In genomic region chr20:63946986-63947637, GRCh38 we compare ENCODE assay signal across 13 cellular contexts. TPM values are rescaled to one million over a fixed set of nuclear protein-coding genes. Genes with fewer than 3 reads are reported as not detected.
DNase-seq lines count a peak whose midpoint lies in the region; ATAC-seq, FAIRE-seq and TF ChIP-seq lines count a peak whose summit lies in the region.
"Had no signal": no experiment of that assay in that cellular context is flagged by ENCODE, and none has a peak within 500 bp of the region (broad histone marks: within the 10 kb centered on the region; RNA-seq: fewer than 3 reads in every experiment).

No MANE protein-coding gene starts in this region.

- H3K27ac Mint-ChIP-seq in activated naive CD4-positive, alpha-beta T cell treated with anti-CD3 and anti-CD28 coated beads, Interleukin-2, amount 10 ng/mL, durations not matched to agents 7 days and 5 days = peak overlapping the region; percentile 63

- TF ChIP-seq EP300 in K562 (IDR thresholded peaks at IDR 0.05; ENCODE audit: low read length) = no peak

- intact Hi-C loops in K562 (cut with micrococcal nuclease) = no loop called here

- H3K9me3 Mint-ChIP-seq in activated naive CD4-positive, alpha-beta T cell treated with anti-CD3 and anti-CD28 coated beads, Interleukin-2, amount 10 ng/mL, durations not matched to agents 7 days and 5 days = peaks cover 2% of the 10 kb centered on the region

- TF ChIP-seq RAD21 in K562 (CRISPR knock-in tag; conservative IDR thresholded peaks at IDR 0.05 in 1 of 2, IDR thresholded peaks at IDR 0.05 in 1 of 2) = no peak

- H3K4me1 Mint-ChIP-seq in activated naive CD4-positive, alpha-beta T cell treated with anti-CD3 and anti-CD28 coated beads, Interleukin-2, amount 10 ng/mL, durations not matched to agents 7 days and 5 days = peaks cover 43% of the 10 kb centered on the region

- no peak for FAIRE-seq in K562 (lab: Jason Lieb, UNC)
- no peak for FAIRE-seq in GM19239 (lab: Jason Lieb, UNC)
- FAIRE-seq: small intestine had no signal

- H3K79me2 ChIP-seq in K562 (ENCODE audit: control insufficient read depth, insufficient read depth, low read length) = peaks cover 69% of the 10 kb centered on the region

- peaks cover 12% of the 10 kb centered on the region for H3K36me3 Mint-ChIP-seq in activated naive CD4-positive, alpha-beta T cell treated with anti-CD3 and anti-CD28 coated beads, Interleukin-2, amount 10 ng/mL, durations not matched to agents 7 days and 5 days

- H3K27ac ChIP-seq in K562 (ENCODE audit: extremely low read depth, low read depth, low read length) (no peak overlapping the region), lung (ENCODE audit: low read depth in 1 of 2, low read length in 1 of 2) (peak overlapping the region; percentile 2 to 24), thymus (ENCODE audit: low read depth) (peak overlapping the region; percentile 19)

- TF ChIP-seq POLR2A in K562 (conservative IDR thresholded peaks at IDR 0.05) = no peak

- in situ Hi-C loops in K562 (cut with MboI) = no loop called here

- peaks cover 19% of the 10 kb centered on the region for H3K9me1 ChIP-seq in K562 (ENCODE audit: control insufficient read depth, insufficient read depth, low read length)

- BruUV-seq in K562 (replicated peaks; lab: Mats Ljungman, UMichigan) = no TSS peak

- peak overlapping the region in 1 of 2 experiments; percentile 77; a peak in 2 of 4 replicates for H3K9ac ChIP-seq in K562 (ENCODE audit: insufficient read depth in 1 of 2, low read depth in 2 of 2, low read length in 2 of 2)

- no peak overlapping the region for H3K4me2 ChIP-seq in K562 (ENCODE audit: insufficient read depth, low read length)

- H3K27me3 ChIP-seq in K562 (ENCODE audit: control insufficient read depth in 2 of 2, insufficient read depth in 2 of 2, low read length in 2 of 2) (no peaks in the 10 kb centered on the region), lung (ENCODE audit: control insufficient read depth, insufficient read depth) (no peaks in the 10 kb centered on the region), thymus (ENCODE audit: control insufficient read depth, insufficient read depth) (no peaks in the 10 kb centered on the region)
- H3K27me3 ChIP-seq: body of pancreas had no signal

- H3K36me3 ChIP-seq in K562 (ENCODE audit: control insufficient read depth, insufficient read depth, low read length) = peaks cover 66% of the 10 kb centered on the region; the same call in 2 of the 3 replicates
- peaks cover 7 to 34% of the 10 kb centered on the region in 2 donors for H3K36me3 ChIP-seq in lung (ENCODE audit: control insufficient read depth in 2 of 2, insufficient read depth in 2 of 2, low read length in 2 of 2)
- H3K36me3 ChIP-seq in thymus (ENCODE audit: control insufficient read depth, insufficient read depth) = peaks cover 41% of the 10 kb centered on the region

- H4K20me1 ChIP-seq in K562 (replicated peaks; ENCODE audit: control insufficient read depth, insufficient read depth, low read length) = peaks cover 68% of the 10 kb centered on the region

- no peaks in the 10 kb centered on the region for H3K27me3 Mint-ChIP-seq in activated naive CD4-positive, alpha-beta T cell treated with anti-CD3 and anti-CD28 coated beads, Interleukin-2, amount 10 ng/mL, durations not matched to agents 7 days and 5 days

- no peak overlapping the region for H3K4me3 Mint-ChIP-seq in activated naive CD4-positive, alpha-beta T cell treated with anti-CD3 and anti-CD28 coated beads, Interleukin-2, amount 10 ng/mL, durations not matched to agents 7 days and 5 days

- ATAC-seq in K562 = no peak
- ATAC-seq in lung (ENCODE audit: insufficient read depth, low FRiP score) = no peak
- ATAC-seq: body of pancreas had no signal

- no peak overlapping the region for H3K4me3 ChIP-seq in K562
- H3K4me3 ChIP-seq in lung = no peak overlapping the region
- no peak overlapping the region for H3K4me3 ChIP-seq in thymus (ENCODE audit: low read length)
- H3K4me3 ChIP-seq: body of pancreas had no signal

- 88% methylated on average over 9 of the region's 15 CpGs for WGBS in K562 (ENCODE audit: insufficient coverage, low coverage, missing lambda C conversion rate)
- WGBS in lung, 2 donors = 82 to 86% methylated on average over 15 of the region's 15 CpGs
- 89% methylated on average over 15 of the region's 15 CpGs for WGBS in thymus

- POLR2A ChIA-PET in K562 (lab: Yijun Ruan, JAX) = interaction anchor here (0.7 kb wide), 1 partner anchor 165 kb away, joined by 3 read pairs; no protein-coding TSS in a partner anchor

- H3K4me1 ChIP-seq in K562 (replicated peaks in 1 of 2; ENCODE audit: control insufficient read depth in 2 of 2, insufficient read depth in 2 of 2, low read length in 2 of 2) = peaks cover 26 to 92% of the 10 kb centered on the region in 2 experiments
- H3K4me1 ChIP-seq in lung (ENCODE audit: control insufficient read depth in 2 of 2, insufficient read depth in 2 of 2, low read length in 2 of 2) = peaks cover 4 to 51% of the 10 kb centered on the region in 2 donors
- H3K4me1 ChIP-seq in thymus (ENCODE audit: control insufficient read depth, insufficient read depth, low read length) = peaks cover 21% of the 10 kb centered on the region

- CTCF ChIA-PET in activated naive CD4-positive, alpha-beta T cell treated with anti-CD3 and anti-CD28 coated beads, Interleukin-2, amount 10 ng/mL, durations not matched to agents 7 days and 5 days (lab: Charles Lee) = no interaction called here
- CTCF ChIA-PET in K562 (lab: Yijun Ruan, JAX; ENCODE audit: low intra/inter-chr PET ratio) = no interaction called here

- H3K9me3 ChIP-seq in K562 (replicated peaks; ENCODE audit: control insufficient read depth, insufficient read depth, low read depth, low read length) (no peaks in the 10 kb centered on the region), lung (ENCODE audit: control insufficient read depth in 2 of 2, insufficient read depth in 1 of 2, low read length in 1 of 2) (no peaks in the 10 kb centered on the region), thymus (ENCODE audit: control insufficient read depth) (no peaks in the 10 kb centered on the region)
- H3K9me3 ChIP-seq: body of pancreas had no signal

- H2AFZ ChIP-seq in K562 (ENCODE audit: low read depth, low read length) = no peak overlapping the region

- DNase-seq in activated naive CD4-positive, alpha-beta T cell treated with anti-CD3 and anti-CD28 coated beads, Interleukin-2, amount 10 ng/mL, durations not matched to agents 7 days and 5 days = no peak
- no peak for DNase-seq in activated naive CD4-positive, alpha-beta T cell (lab: John Stamatoyannopoulos, UW)
- DNase-seq in K562 (ENCODE audit: extremely low read depth in 1 of 4, low spot score in 3 of 4) = no peak
- DNase-seq in lung (ENCODE audit: low spot score) = no peak
- DNase-seq in stimulated activated CD4-positive, alpha-beta T cell treated with anti-CD3 and anti-CD28 coated beads, Interleukin-12 subunit alpha, Interleukin-12 subunit beta, amount 100 ng/mL, for 4 hours = no peak
- DNase-seq in GM19239 (ENCODE audit: insufficient read length, low spot score) = no peak
- no peak for DNase-seq in MV-4-11 (lab: John Stamatoyannopoulos, UW)
- DNase-seq: activated CD4-positive, alpha-beta T cell treated with anti-CD3 and anti-CD28 coated beads for 4 hours; AML-193; NCI-H146; small intestine had no signal

- TF ChIP-seq CTCF in K562 (IDR thresholded peaks at IDR 0.05 in 2 of 3, conservative IDR thresholded peaks at IDR 0.05 in 1 of 3; ENCODE audit: insufficient read depth in 2 of 3, low read depth in 1 of 3, low read length in 3 of 3) (no peak), lung (IDR thresholded peaks at IDR 0.05; ENCODE audit: control extremely low read depth, extremely low read depth) (no peak)

RNA-seq across cellular contexts. Expression of gene UCKL1, which starts 9.1 kb away (rescaled TPM):
- total RNA-seq in K562 (2011; cell fraction: chromatin; rRNA removed; ENCODE audit: low replicate concordance) = 103 and 254 TPM in 2 replicates
- 128 and 153 TPM in 2 replicates for total RNA-seq in K562 (2011; cell fraction: nucleolus; rRNA removed)
- total RNA-seq in K562 (2011; cell fraction: nucleoplasm; rRNA removed) = 102 and 113 TPM in 2 replicates
- total RNA-seq in K562 (2014; rRNA removed) (28.5 and 36.8 TPM in 2 replicates), K562 (2014; rRNA removed; fragmentation: Illumina TruSeq; extraction: Trizol) (7.9 and 10.8 TPM in 2 replicates), K562 (2015; rRNA removed; fragmentation: Illumina TruSeq; extraction: Trizol) (21.5 and 24.1 TPM in 2 replicates), K562 (2021) (46.1 and 52.8 TPM in 2 replicates), lung (10 to 100 TPM; 33.6 to 42.7 TPM)
- polyA plus RNA-seq in K562 (2011; rRNA removed) (26.9 and 40.4 TPM in 2 replicates), K562 (2014; fragmentation: Illumina TruSeq; extraction: Trizol) (24.2 and 36.6 TPM in 2 replicates), K562 (2014; fragmentation: Nextera tagmentation; extraction: Ambion mirVana) (1 to 10 TPM; 3.1 to 6.6 TPM), K562 (2014; rRNA removed) (49.0 and 57.1 TPM in 2 replicates), lung (10 to 100 TPM; 34.8 to 37.5 TPM), thymus (51.8 TPM)
- 35.2 and 67.5 TPM in 2 replicates for polyA plus RNA-seq in K562 (2011; cell fraction: cytosol; rRNA removed)
- polyA plus RNA-seq in K562 (2011; cell fraction: nucleus; rRNA removed) = 185 and 221 TPM in 2 replicates
- polyA plus RNA-seq in K562 (2012) = 35.3 and 54.9 TPM in 2 replicates
- polyA minus RNA-seq in K562 (2011; rRNA and poly(A)+ RNA removed) = 14.0 and 18.9 TPM in 2 replicates
- 20.3 and 21.6 TPM in 2 replicates for polyA minus RNA-seq in K562 (2011; cell fraction: cytosol; rRNA and poly(A)+ RNA removed)
- 40.1 and 51.8 TPM in 2 replicates for polyA minus RNA-seq in K562 (2011; cell fraction: nucleus; rRNA and poly(A)+ RNA removed)

RNA-seq across cellular contexts. Expression of gene ZNF512B, which starts 22.6 kb away (rescaled TPM):
- total RNA-seq in K562 (2011; cell fraction: chromatin; rRNA removed; ENCODE audit: low replicate concordance) = 14.5 and 45.8 TPM in 2 replicates
- total RNA-seq in K562 (2011; cell fraction: nucleolus; rRNA removed) = 23.8 and 25.5 TPM in 2 replicates
- total RNA-seq in K562 (2011; cell fraction: nucleoplasm; rRNA removed) = 15.2 and 19.3 TPM in 2 replicates
- 13.5 and 17.2 TPM in 2 replicates for total RNA-seq in K562 (2014; rRNA removed)
- 3.2 and 3.8 TPM in 2 replicates for total RNA-seq in K562 (2014; rRNA removed; fragmentation: Illumina TruSeq; extraction: Trizol)
- 11.2 and 11.3 TPM in 2 replicates for total RNA-seq in K562 (2015; rRNA removed; fragmentation: Illumina TruSeq; extraction: Trizol)
- 24.9 and 27.8 TPM in 2 replicates for total RNA-seq in K562 (2021)
- polyA plus RNA-seq in K562 (2011; rRNA removed) = 3.9 and 4.2 TPM in 2 replicates
- 4.1 and 9.7 TPM in 2 replicates for polyA plus RNA-seq in K562 (2011; cell fraction: cytosol; rRNA removed)
- 29.4 and 48.2 TPM in 2 replicates for polyA plus RNA-seq in K562 (2011; cell fraction: nucleus; rRNA removed)
- 14.3 and 16.2 TPM in 2 replicates for polyA plus RNA-seq in K562 (2012)
- polyA plus RNA-seq in K562 (2014; fragmentation: Illumina TruSeq; extraction: Trizol) = 8.2 and 14.9 TPM in 2 replicates
- under 1 TPM; 0.01 to 0.03 TPM for polyA plus RNA-seq in K562 (2014; fragmentation: Nextera tagmentation; extraction: Ambion mirVana)
- 13.0 and 16.5 TPM in 2 replicates for polyA plus RNA-seq in K562 (2014; rRNA removed)
- 1.1 and 2.7 TPM in 2 replicates for polyA minus RNA-seq in K562 (2011; rRNA and poly(A)+ RNA removed)
- polyA minus RNA-seq in K562 (2011; cell fraction: cytosol; rRNA and poly(A)+ RNA removed) = 6.3 and 8.5 TPM in 2 replicates
- 6.7 and 6.9 TPM in 2 replicates for polyA minus RNA-seq in K562 (2011; cell fraction: nucleus; rRNA and poly(A)+ RNA removed)
- 10 to 100 TPM; 10.7 to 18.9 TPM for total RNA-seq in lung
- 10 to 100 TPM in 1 of 2 donors, 1 to 10 TPM in 1; 8.7 to 13.0 TPM for polyA plus RNA-seq in lung
- polyA plus RNA-seq in thymus = 13.4 TPM

RNA-seq across cellular contexts. Expression of gene SAMD10, which starts 32.3 kb away (rescaled TPM):
- 3.5 and 12.3 TPM in 2 replicates for total RNA-seq in K562 (2011; cell fraction: chromatin; rRNA removed; ENCODE audit: low replicate concordance)
- total RNA-seq in K562 (2011; cell fraction: nucleolus; rRNA removed) = 7.8 and 11.8 TPM in 2 replicates
- total RNA-seq in K562 (2011; cell fraction: nucleoplasm; rRNA removed) = 5.1 and 7.5 TPM in 2 replicates
- 4.8 and 9.8 TPM in 2 replicates for total RNA-seq in K562 (2014; rRNA removed)
- total RNA-seq in K562 (2014; rRNA removed; fragmentation: Illumina TruSeq; extraction: Trizol) = 0.95 and 1.1 TPM in 2 replicates
- 3.5 and 4.8 TPM in 2 replicates for total RNA-seq in K562 (2015; rRNA removed; fragmentation: Illumina TruSeq; extraction: Trizol)
- 12.1 and 15.2 TPM in 2 replicates for total RNA-seq in K562 (2021)
- 3.9 and 6.8 TPM in 2 replicates for polyA plus RNA-seq in K562 (2011; rRNA removed)
- polyA plus RNA-seq in K562 (2011; cell fraction: cytosol; rRNA removed) = 4.6 and 19.2 TPM in 2 replicates
- polyA plus RNA-seq in K562 (2011; cell fraction: nucleus; rRNA removed) = 35.1 and 67.7 TPM in 2 replicates
- 15.0 and 18.1 TPM in 2 replicates for polyA plus RNA-seq in K562 (2012)
- polyA plus RNA-seq in K562 (2014; fragmentation: Illumina TruSeq; extraction: Trizol) = 6.0 and 9.6 TPM in 2 replicates
- under 1 TPM; 0.37 to 0.52 TPM for polyA plus RNA-seq in K562 (2014; fragmentation: Nextera tagmentation; extraction: Ambion mirVana)
- polyA plus RNA-seq in K562 (2014; rRNA removed) = 11.4 and 12.4 TPM in 2 replicates
- polyA minus RNA-seq in K562 (2011; rRNA and poly(A)+ RNA removed) = 0.45 and 0.67 TPM in 2 replicates
- 5.6 and 6.4 TPM in 2 replicates for polyA minus RNA-seq in K562 (2011; cell fraction: cytosol; rRNA and poly(A)+ RNA removed)
- 2.4 and 3.0 TPM in 2 replicates for polyA minus RNA-seq in K562 (2011; cell fraction: nucleus; rRNA and poly(A)+ RNA removed)
- total RNA-seq in lung = 1 to 10 TPM; 2.3 to 6.4 TPM
- polyA plus RNA-seq in lung = 1 to 10 TPM; 4.7 to 6.8 TPM
- polyA plus RNA-seq in thymus = 10.5 TPM

RNA-seq across cellular contexts. Expression of gene PRPF6, which starts 33.8 kb away (rescaled TPM):
- 43.5 and 79.2 TPM in 2 replicates for total RNA-seq in K562 (2011; cell fraction: chromatin; rRNA removed; ENCODE audit: low replicate concordance)
- 37.2 and 37.9 TPM in 2 replicates for total RNA-seq in K562 (2011; cell fraction: nucleolus; rRNA removed)
- 25.8 and 34.6 TPM in 2 replicates for total RNA-seq in K562 (2011; cell fraction: nucleoplasm; rRNA removed)
- total RNA-seq in K562 (2014; rRNA removed) = 59.9 and 65.9 TPM in 2 replicates
- 37.1 and 45.0 TPM in 2 replicates for total RNA-seq in K562 (2014; rRNA removed; fragmentation: Illumina TruSeq; extraction: Trizol)
- total RNA-seq in K562 (2015; rRNA removed; fragmentation: Illumina TruSeq; extraction: Trizol) = 69.1 and 70.2 TPM in 2 replicates
- total RNA-seq in K562 (2021) = 79.5 and 83.2 TPM in 2 replicates
- polyA plus RNA-seq in K562 (2011; rRNA removed) = 31.9 and 38.8 TPM in 2 replicates
- 31.0 and 31.9 TPM in 2 replicates for polyA plus RNA-seq in K562 (2011; cell fraction: cytosol; rRNA removed)
- 33.2 and 38.3 TPM in 2 replicates for polyA plus RNA-seq in K562 (2011; cell fraction: nucleus; rRNA removed)
- 64.7 and 71.3 TPM in 2 replicates for polyA plus RNA-seq in K562 (2012)
- polyA plus RNA-seq in K562 (2014; fragmentation: Illumina TruSeq; extraction: Trizol) = 65.2 and 68.2 TPM in 2 replicates
- 1 to 10 TPM; 4.2 to 4.3 TPM for polyA plus RNA-seq in K562 (2014; fragmentation: Nextera tagmentation; extraction: Ambion mirVana)
- 53.9 and 60.5 TPM in 2 replicates for polyA plus RNA-seq in K562 (2014; rRNA removed)
- polyA minus RNA-seq in K562 (2011; rRNA and poly(A)+ RNA removed) = 43.7 and 45.2 TPM in 2 replicates
- polyA minus RNA-seq in K562 (2011; cell fraction: cytosol; rRNA and poly(A)+ RNA removed) = 40.1 and 44.7 TPM in 2 replicates
- 16.3 and 25.7 TPM in 2 replicates for polyA minus RNA-seq in K562 (2011; cell fraction: nucleus; rRNA and poly(A)+ RNA removed)
- total RNA-seq in lung = 10 to 100 TPM; 61.2 to 65.0 TPM
- 10 to 100 TPM; 43.6 to 47.1 TPM for polyA plus RNA-seq in lung
- 56.1 TPM for polyA plus RNA-seq in thymus

RNA-seq across cellular contexts. Expression of gene DNAJC5, which starts 52.2 kb away (rescaled TPM):
- total RNA-seq in K562 (2011; cell fraction: chromatin; rRNA removed; ENCODE audit: low replicate concordance) = 54.4 and 105 TPM in 2 replicates
- total RNA-seq in K562 (2011; cell fraction: nucleolus; rRNA removed) = 56.5 and 57.4 TPM in 2 replicates
- 36.4 and 43.2 TPM in 2 replicates for total RNA-seq in K562 (2011; cell fraction: nucleoplasm; rRNA removed)
- 31.3 and 41.1 TPM in 2 replicates for total RNA-seq in K562 (2014; rRNA removed)
- 10.3 and 13.4 TPM in 2 replicates for total RNA-seq in K562 (2014; rRNA removed; fragmentation: Illumina TruSeq; extraction: Trizol)
- 28.4 and 29.5 TPM in 2 replicates for total RNA-seq in K562 (2015; rRNA removed; fragmentation: Illumina TruSeq; extraction: Trizol)
- 42.3 and 42.8 TPM in 2 replicates for total RNA-seq in K562 (2021)
- 22.4 and 23.4 TPM in 2 replicates for polyA plus RNA-seq in K562 (2011; rRNA removed)
- 25.9 and 38.5 TPM in 2 replicates for polyA plus RNA-seq in K562 (2011; cell fraction: cytosol; rRNA removed)
- polyA plus RNA-seq in K562 (2011; cell fraction: nucleus; rRNA removed) = 42.6 and 52.5 TPM in 2 replicates
- polyA plus RNA-seq in K562 (2012) = 28.8 and 29.1 TPM in 2 replicates
- 21.8 and 27.2 TPM in 2 replicates for polyA plus RNA-seq in K562 (2014; fragmentation: Illumina TruSeq; extraction: Trizol)
- polyA plus RNA-seq in K562 (2014; fragmentation: Nextera tagmentation; extraction: Ambion mirVana) = under 1 TPM; 0.95 to 0.99 TPM
- polyA plus RNA-seq in K562 (2014; rRNA removed) = 25.5 and 26.3 TPM in 2 replicates
- polyA minus RNA-seq in K562 (2011; rRNA and poly(A)+ RNA removed) = 17.3 and 29.6 TPM in 2 replicates
- 26.0 and 31.4 TPM in 2 replicates for polyA minus RNA-seq in K562 (2011; cell fraction: cytosol; rRNA and poly(A)+ RNA removed)
- polyA minus RNA-seq in K562 (2011; cell fraction: nucleus; rRNA and poly(A)+ RNA removed) = 10.2 and 12.2 TPM in 2 replicates
- 10 to 100 TPM; 25.1 to 64.5 TPM for total RNA-seq in lung
- polyA plus RNA-seq in lung = 10 to 100 TPM; 26.5 to 48.2 TPM
- 23.3 TPM for polyA plus RNA-seq in thymus
